ENCODE assay signal across 21 cellular contexts in the genomic region with DNA sequence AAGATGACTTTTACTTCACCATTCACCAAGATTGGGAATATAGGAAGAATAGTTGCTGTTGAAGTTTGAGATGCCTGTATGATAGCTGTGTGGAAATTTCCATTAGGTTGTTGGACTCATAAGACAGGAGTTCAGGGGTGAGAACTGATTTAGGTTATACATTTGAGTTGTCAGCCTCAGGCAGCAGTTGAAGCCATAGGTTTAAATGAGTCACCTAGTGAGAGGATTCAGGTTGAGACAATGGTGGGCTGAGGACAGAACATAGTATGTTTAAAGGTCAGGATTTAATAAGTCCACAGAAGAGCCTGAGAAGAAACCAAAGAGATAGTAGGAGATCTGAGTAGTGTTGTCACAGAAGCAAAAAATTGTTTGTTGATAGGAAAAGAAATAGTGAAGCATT.
DNase-seq lines count a peak whose midpoint lies in the region; ATAC-seq and TF ChIP-seq lines count a peak whose summit lies in the region.
"Had no signal": no experiment of that assay in that cellular context is flagged by ENCODE, and none has a peak within 500 bp of the region (broad histone marks: within the 10 kb centered on the region; RNA-seq: fewer than 3 reads in every experiment).

No MANE protein-coding gene starts in this region.

- no peaks in the 10 kb centered on the region for H3K9me3 Mint-ChIP-seq in activated CD8-positive, alpha-beta T cell treated with anti-CD3 and anti-CD28 coated beads for 36 hours
- H3K9me3 Mint-ChIP-seq in activated CD8-positive, alpha-beta T cell treated with anti-CD3 and anti-CD28 coated beads, Interleukin-2, amount 10 ng/mL, durations not matched to agents 7 days and 5 days (ENCODE audit: insufficient read depth): no peaks in the 10 kb centered on the region
- H3K9me3 Mint-ChIP-seq in GM23338: no peaks in the 10 kb centered on the region
- H3K9me3 Mint-ChIP-seq: mesothelial cell of epicardium; naive thymus-derived CD8-positive, alpha-beta T cell had no signal

- H3K27ac Mint-ChIP-seq in activated CD8-positive, alpha-beta T cell treated with anti-CD3 and anti-CD28 coated beads for 36 hours: peak overlapping the region; percentile 69
- H3K27ac Mint-ChIP-seq in activated CD8-positive, alpha-beta T cell treated with anti-CD3 and anti-CD28 coated beads, Interleukin-2, amount 10 ng/mL, durations not matched to agents 7 days and 5 days: no peak overlapping the region
- no peak overlapping the region for H3K27ac Mint-ChIP-seq in GM23338
- H3K27ac Mint-ChIP-seq: mesothelial cell of epicardium had no signal

- no peaks in the 10 kb centered on the region for H3K9me2 ChIP-seq in GM23338 (ENCODE audit: insufficient read depth)
- H3K9me2 ChIP-seq in Karpas-422 (replicated peaks; ENCODE audit: insufficient read depth, low read length): no peaks in the 10 kb centered on the region

- no peaks in the 10 kb centered on the region for H3K9me3 ChIP-seq in mammary epithelial cell (replicated peaks; ENCODE audit: insufficient read depth, low read length)
- H3K9me3 ChIP-seq in neutrophil: no peaks in the 10 kb centered on the region
- no peaks in the 10 kb centered on the region for H3K9me3 ChIP-seq in Karpas-422 (ENCODE audit: low read length)
- H3K9me3 ChIP-seq: tibial artery had no signal

- no peak for TF ChIP-seq CTCF in activated CD8-positive, alpha-beta T cell treated with anti-CD3 and anti-CD28 coated beads for 36 hours (IDR thresholded peaks at IDR 0.05)
- no peak for TF ChIP-seq CTCF in GM23338 (conservative IDR thresholded peaks at IDR 0.05; ENCODE audit: low read depth in 2 of 2)
- no peak for TF ChIP-seq CTCF in mammary epithelial cell (conservative IDR thresholded peaks at IDR 0.05 in 1 of 2, IDR thresholded peaks at IDR 0.05 in 1 of 2; ENCODE audit: extremely low read depth in 1 of 2, insufficient read depth in 1 of 2, low read depth in 1 of 2, low read length in 2 of 2)
- no peak for TF ChIP-seq CTCF in neutrophil (IDR thresholded peaks at IDR 0.05)

- no peaks in the 10 kb centered on the region for H3K4me1 ChIP-seq in GM23338 (ENCODE audit: insufficient read depth)
- H3K4me1 ChIP-seq in mammary epithelial cell (ENCODE audit: insufficient read depth, low read length): no peaks in the 10 kb centered on the region
- no peaks in the 10 kb centered on the region for H3K4me1 ChIP-seq in neutrophil (ENCODE audit: control insufficient read depth in 1 of 2, insufficient read depth in 1 of 2, low read depth in 1 of 2, low read length in 1 of 2)
- peaks cover 17% of the 10 kb centered on the region for H3K4me1 ChIP-seq in Karpas-422 (ENCODE audit: low read length)
- H3K4me1 ChIP-seq: tibial artery had no signal

- H3K27me3 ChIP-seq in GM23338 (ENCODE audit: insufficient read depth) (no peaks in the 10 kb centered on the region), mammary epithelial cell (ENCODE audit: insufficient read depth, low read length) (no peaks in the 10 kb centered on the region), neutrophil (no peaks in the 10 kb centered on the region), Karpas-422 (ENCODE audit: low read length) (no peaks in the 10 kb centered on the region)
- H3K27me3 ChIP-seq: tibial artery had no signal

- no peak overlapping the region for H2AFZ ChIP-seq in GM23338
- H2AFZ ChIP-seq in mammary epithelial cell (ENCODE audit: low read depth, low read length): no peak overlapping the region
- no peak overlapping the region for H2AFZ ChIP-seq in Karpas-422 (ENCODE audit: low read length)

- POLR2A ChIA-PET in activated CD8-positive, alpha-beta T cell treated with anti-CD3 and anti-CD28 coated beads for 36 hours (lab: Charles Lee): no interaction called here
- POLR2A ChIA-PET in activated CD8-positive, alpha-beta T cell treated with anti-CD3 and anti-CD28 coated beads, Interleukin-2, amount 10 ng/mL, durations not matched to agents 7 days and 5 days (lab: Charles Lee): no interaction called here

- CTCF ChIA-PET in activated CD8-positive, alpha-beta T cell treated with anti-CD3 and anti-CD28 coated beads for 36 hours (lab: Charles Lee): interaction anchor here (1.6 kb wide), 1 partner anchor 35 kb away, joined by 6 read pairs; no protein-coding TSS in a partner anchor
- CTCF ChIA-PET in activated CD8-positive, alpha-beta T cell treated with anti-CD3 and anti-CD28 coated beads, Interleukin-2, amount 10 ng/mL, durations not matched to agents 7 days and 5 days (lab: Charles Lee): interaction anchor here (1.8 kb wide), 1 partner anchor 32 kb away, joined by 4 read pairs; no protein-coding TSS in a partner anchor
- CTCF ChIA-PET in mammary epithelial cell (lab: Charles Lee; ENCODE audit: low non-redundant PET): no interaction called here

- no peak overlapping the region for H3K9ac ChIP-seq in mammary epithelial cell (ENCODE audit: insufficient read depth, low read length)
- no peak overlapping the region for H3K9ac ChIP-seq in Karpas-422 (ENCODE audit: low read length)

- no peaks in the 10 kb centered on the region for H3K27me3 Mint-ChIP-seq in activated CD8-positive, alpha-beta T cell treated with anti-CD3 and anti-CD28 coated beads for 36 hours
- H3K27me3 Mint-ChIP-seq in activated CD8-positive, alpha-beta T cell treated with anti-CD3 and anti-CD28 coated beads, Interleukin-2, amount 10 ng/mL, durations not matched to agents 7 days and 5 days (ENCODE audit: low read depth): no peaks in the 10 kb centered on the region
- H3K27me3 Mint-ChIP-seq in GM23338 (ENCODE audit: insufficient read depth, low read depth, poor library complexity): no peaks in the 10 kb centered on the region
- H3K27me3 Mint-ChIP-seq: naive thymus-derived CD8-positive, alpha-beta T cell had no signal

- in situ Hi-C loops in mammary epithelial cell (cut with MboI; ENCODE audit: low sequenced_read_pairs in 2 of 2): no loop called here

- DNase-seq in activated CD8-positive, alpha-beta T cell treated with anti-CD3 and anti-CD28 coated beads for 36 hours: peak; percentile 12
- no peak for DNase-seq in activated CD8-positive, alpha-beta T cell treated with anti-CD3 and anti-CD28 coated beads, Interleukin-2, amount 10 ng/mL, durations not matched to agents 7 days and 5 days
- DNase-seq in GM23338 (ENCODE audit: low spot score) (no peak), mammary epithelial cell (peak; percentile 3), Karpas-422 (no peak)
- DNase-seq: activated T-cell treated with anti-CD3 and anti-CD28 coated beads, Interleukin-2, amount 50 U/mL, for 48 hours; DMS153; islet precursor cell; left ventricle myocardium superior; naive thymus-derived CD8-positive, alpha-beta T cell; NCI-H1105; NCI-H187 treated with DMSO at 0.1 percent for 48 hours; NCI-H524 treated with DMSO at 0.1 percent for 48 hours; NK-92 treated with Interleukin-12 subunit alpha and Interleukin-12 subunit beta, amount 100 ng/mL, for 24 hours; SW 1271; T1000; tibial artery had no signal

- peak overlapping the region; percentile 27; the same call in 1 of the 2 replicates for H3K27ac ChIP-seq in GM23338 (ENCODE audit: low read depth)
- H3K27ac ChIP-seq in mammary epithelial cell (ENCODE audit: insufficient read depth, low read depth, low read length): no peak overlapping the region
- H3K27ac ChIP-seq in neutrophil: peak overlapping the region; percentile 53
- H3K27ac ChIP-seq in Karpas-422 (ENCODE audit: low read length): no peak overlapping the region
- H3K27ac ChIP-seq: tibial artery had no signal

- H3K36me3 Mint-ChIP-seq in activated CD8-positive, alpha-beta T cell treated with anti-CD3 and anti-CD28 coated beads for 36 hours (ENCODE audit: low read depth): peaks cover 42% of the 10 kb centered on the region
- H3K36me3 Mint-ChIP-seq in activated CD8-positive, alpha-beta T cell treated with anti-CD3 and anti-CD28 coated beads, Interleukin-2, amount 10 ng/mL, durations not matched to agents 7 days and 5 days (ENCODE audit: low read depth): peaks cover 58% of the 10 kb centered on the region
- H3K36me3 Mint-ChIP-seq in GM23338 (ENCODE audit: low read depth): no peaks in the 10 kb centered on the region

- intact Hi-C loops in activated CD8-positive, alpha-beta T cell treated with anti-CD3 and anti-CD28 coated beads for 36 hours (cut with micrococcal nuclease): no loop called here
- intact Hi-C loops in mammary epithelial cell (cut with micrococcal nuclease): no loop called here

- no peaks in the 10 kb centered on the region for H3K36me3 ChIP-seq in GM23338 (ENCODE audit: insufficient read depth)
- H3K36me3 ChIP-seq in mammary epithelial cell (ENCODE audit: insufficient read depth, low read length): peaks cover 35% of the 10 kb centered on the region
- H3K36me3 ChIP-seq in neutrophil: peaks cover 99% of the 10 kb centered on the region
- peaks cover 64% of the 10 kb centered on the region for H3K36me3 ChIP-seq in Karpas-422 (ENCODE audit: insufficient read depth, low read length)

- H4K20me1 ChIP-seq in GM23338 (replicated peaks; ENCODE audit: insufficient read depth): no peaks in the 10 kb centered on the region
- H4K20me1 ChIP-seq in mammary epithelial cell (ENCODE audit: insufficient read depth, low read length): no peaks in the 10 kb centered on the region
- H4K20me1 ChIP-seq in Karpas-422 (ENCODE audit: insufficient read depth, low read depth, low read length): no peaks in the 10 kb centered on the region

- dilution Hi-C loops in mammary epithelial cell (cut with HindIII; ENCODE audit: low sequenced_read_pairs): no loop called here

- H3F3A ChIP-seq in GM23338 (replicated peaks; ENCODE audit: low read depth): no peaks in the 10 kb centered on the region

- H3K4me1 Mint-ChIP-seq in activated CD8-positive, alpha-beta T cell treated with anti-CD3 and anti-CD28 coated beads for 36 hours (ENCODE audit: low read depth): peaks cover 19% of the 10 kb centered on the region
- H3K4me1 Mint-ChIP-seq in activated CD8-positive, alpha-beta T cell treated with anti-CD3 and anti-CD28 coated beads, Interleukin-2, amount 10 ng/mL, durations not matched to agents 7 days and 5 days (ENCODE audit: low read depth): no peaks in the 10 kb centered on the region
- no peaks in the 10 kb centered on the region for H3K4me1 Mint-ChIP-seq in GM23338
- H3K4me1 Mint-ChIP-seq: mesothelial cell of epicardium had no signal

- H3K79me2 ChIP-seq in GM23338 (replicated peaks; ENCODE audit: insufficient read depth) (no peaks in the 10 kb centered on the region), mammary epithelial cell (ENCODE audit: insufficient read depth, low read length) (no peaks in the 10 kb centered on the region), Karpas-422 (ENCODE audit: low read length) (0 out of 2 replicates have a peak, but pooled peaks cover 7% of the 10 kb centered on the region)

- H3K4me3 ChIP-seq in GM23338 (no peak overlapping the region), mammary epithelial cell (replicated peaks in 1 of 3; ENCODE audit: insufficient read depth in 1 of 3, low read depth in 2 of 3, low read length in 3 of 3) (no peak overlapping the region), neutrophil (ENCODE audit: low read depth in 1 of 2, low read length in 1 of 2) (no peak overlapping the region), Karpas-422 (ENCODE audit: low read length) (no peak overlapping the region)
- H3K4me3 ChIP-seq: tibial artery had no signal

- no TSS peak for BruUV-seq in mammary epithelial cell (replicated peaks; lab: Mats Ljungman, UMichigan)

- peak; percentile 92 for ATAC-seq in activated CD8-positive, alpha-beta T cell treated with anti-CD3 and anti-CD28 coated beads for 36 hours
- ATAC-seq in activated CD8-positive, alpha-beta T cell treated with anti-CD3 and anti-CD28 coated beads, Interleukin-2, amount 10 ng/mL, durations not matched to agents 7 days and 5 days: no peak
- no peak for ATAC-seq in GM23338
- ATAC-seq in GM21390 (IDR thresholded peaks at IDR 0.05; ENCODE audit: unreplicated experiment): no peak
- no peak for ATAC-seq in GM19324 (IDR thresholded peaks at IDR 0.05; ENCODE audit: low FRiP score, unreplicated experiment)
- ATAC-seq: left ventricle myocardium superior; naive thymus-derived CD8-positive, alpha-beta T cell had no signal

- no peak overlapping the region for H3K4me3 Mint-ChIP-seq in activated CD8-positive, alpha-beta T cell treated with anti-CD3 and anti-CD28 coated beads for 36 hours
- no peak overlapping the region for H3K4me3 Mint-ChIP-seq in activated CD8-positive, alpha-beta T cell treated with anti-CD3 and anti-CD28 coated beads, Interleukin-2, amount 10 ng/mL, durations not matched to agents 7 days and 5 days
- no peak overlapping the region for H3K4me3 Mint-ChIP-seq in GM23338
- H3K4me3 Mint-ChIP-seq: mesothelial cell of epicardium; naive thymus-derived CD8-positive, alpha-beta T cell had no signal

- H3K4me2 ChIP-seq in GM23338 (no peak overlapping the region), mammary epithelial cell (ENCODE audit: insufficient read depth, low read depth, low read length) (no peak overlapping the region), Karpas-422 (ENCODE audit: low read depth, low read length, poor library complexity, severe bottlenecking) (no peak overlapping the region)

Comparison
In these comparisons a context has a peak if more than half of its experiments do, and no peak if none do; other contexts are left out.
1. DNase-seq: peak in activated CD8-positive, alpha-beta T cell treated with anti-CD3 and anti-CD28 coated beads for 36 hours (single experiment) and mammary epithelial cell (single experiment); none in activated CD8-positive, alpha-beta T cell treated with anti-CD3 and anti-CD28 coated beads, Interleukin-2, amount 10 ng/mL, durations not matched to agents 7 days and 5 days (single experiment), GM23338 (single experiment) and Karpas-422 (single experiment).
2. H3K27ac ChIP-seq: peak in GM23338 (single experiment) and neutrophil (single experiment); none in mammary epithelial cell (single experiment) and Karpas-422 (single experiment).